In genomic region chr18:63997041-63997440, GRCh38 we compare ENCODE assay signal across 25 cellular contexts. TPM values are rescaled to one million over a fixed set of nuclear protein-coding genes. Genes with fewer than 3 reads are reported as not detected.
"Had no signal": no experiment of that assay in that cellular context is flagged by ENCODE, and none has a peak within 500 bp of the region (broad histone marks: within the 10 kb centered on the region; RNA-seq: fewer than 3 reads in every experiment).

No MANE protein-coding gene starts in this region.

- H3K4me1 Mint-ChIP-seq: activated CD4-positive, alpha-beta T cell treated with anti-CD3 and anti-CD28 coated beads, Interleukin-2, amount 10 ng/mL, durations not matched to agents 24 days and 14 days; activated naive CD8-positive, alpha-beta T cell treated with anti-CD3 and anti-CD28 coated beads, Interleukin-2, amount 50 U/mL, for 24 hours; brain; naive thymus-derived CD8-positive, alpha-beta T cell; neural progenitor cell had no signal

- H2AFZ ChIP-seq: neural progenitor cell had no signal

- FAIRE-seq: frontal cortex had no signal

- H3K27me3 Mint-ChIP-seq: activated CD4-positive, alpha-beta memory T cell treated with anti-CD3 and anti-CD28 coated beads, Interleukin-2, amount 10 ng/mL, durations not matched to agents 7 days and 5 days; activated CD4-positive, alpha-beta T cell treated with anti-CD3 and anti-CD28 coated beads, Interleukin-2, amount 10 ng/mL, durations not matched to agents 24 days and 14 days; brain; dendritic cell treated with granulocyte-macrophage colony-stimulating factor and Interleukin-4, amounts not matched to agents 40 ng/mL and 50 ng/mL, for 4 days; type B pancreatic cell had no signal

- H3K4me3 Mint-ChIP-seq: activated CD4-positive, alpha-beta memory T cell treated with anti-CD3 and anti-CD28 coated beads, Interleukin-2, amount 10 ng/mL, durations not matched to agents 7 days and 5 days; activated CD4-positive, alpha-beta T cell treated with anti-CD3 and anti-CD28 coated beads, Interleukin-2, amount 10 ng/mL, durations not matched to agents 24 days and 14 days; activated naive CD8-positive, alpha-beta T cell treated with anti-CD3 and anti-CD28 coated beads, Interleukin-2, amount 50 U/mL, for 24 hours; brain; dendritic cell treated with granulocyte-macrophage colony-stimulating factor and Interleukin-4, amounts not matched to agents 40 ng/mL and 50 ng/mL, for 4 days; naive thymus-derived CD8-positive, alpha-beta T cell; neural progenitor cell; T-helper 2 cell treated with Interferon-gamma antibody and Interleukin-4, amounts not matched to agents 5 μg/mL and 100 μg/mL, for 36 hours; type B pancreatic cell had no signal

- H3K36me3 ChIP-seq: lower lobe of right lung, neural progenitor cell, thoracic aorta had no signal

- H3K27me3 ChIP-seq: neural progenitor cell had no signal

- H3K4me2 ChIP-seq: neural progenitor cell had no signal

- H3K9me3 ChIP-seq: thoracic aorta had no signal

- H3K27ac Mint-ChIP-seq: activated CD4-positive, alpha-beta memory T cell treated with anti-CD3 and anti-CD28 coated beads, Interleukin-2, amount 10 ng/mL, durations not matched to agents 7 days and 5 days; activated CD4-positive, alpha-beta T cell treated with anti-CD3 and anti-CD28 coated beads, Interleukin-2, amount 10 ng/mL, durations not matched to agents 24 days and 14 days; activated naive CD8-positive, alpha-beta T cell treated with anti-CD3 and anti-CD28 coated beads, Interleukin-2, amount 50 U/mL, for 24 hours; brain; dendritic cell treated with granulocyte-macrophage colony-stimulating factor and Interleukin-4, amounts not matched to agents 40 ng/mL and 50 ng/mL, for 4 days; naive thymus-derived CD8-positive, alpha-beta T cell; neural progenitor cell; T-helper 2 cell treated with Interferon-gamma antibody and Interleukin-4, amounts not matched to agents 5 μg/mL and 100 μg/mL, for 36 hours; type B pancreatic cell had no signal

- H3K36me3 Mint-ChIP-seq: brain, neural progenitor cell had no signal

- H3K4me3 ChIP-seq: lower lobe of right lung, neural progenitor cell, thoracic aorta had no signal

- H3K9ac ChIP-seq: neural progenitor cell had no signal

- DNase-seq: activated CD4-positive, alpha-beta memory T cell treated with anti-CD3 and anti-CD28 coated beads, Interleukin-2, amount 10 ng/mL, durations not matched to agents 7 days and 5 days; activated CD4-positive, alpha-beta T cell treated with anti-CD3 and anti-CD28 coated beads, Interleukin-2, amount 10 ng/mL, durations not matched to agents 24 days and 14 days; activated gamma-delta T cell; activated naive CD4-positive, alpha-beta T cell treated with anti-CD3 and anti-CD28 coated beads, Interleukin-2, amount 50 U/mL, for 16 hours; activated naive CD8-positive, alpha-beta T cell treated with anti-CD3 and anti-CD28 coated beads, Interleukin-2, amount 50 U/mL, for 24 hours; activated T-cell treated with anti-CD3 and anti-CD28 coated beads for 4 hours; aorta; caudate nucleus; effector CD8-positive, alpha-beta T cell; glutamatergic neuron; hypothalamus; lower lobe of right lung; naive thymus-derived CD8-positive, alpha-beta T cell; stimulated activated CD4-positive, alpha-beta T cell treated with anti-CD3 and anti-CD28 coated beads, Interleukin-4, amount 100 ng/mL, for 1 hour; stimulated activated naive CD4-positive, alpha-beta T cell had no signal

- H3K27ac ChIP-seq: lower lobe of right lung, neural progenitor cell, thoracic aorta, VCaP had no signal

- H3K4me1 ChIP-seq: lower lobe of right lung, neural progenitor cell had no signal

RNA-seq across cellular contexts. Expression of gene HMSD, which starts 47.9 kb away (rescaled TPM):
- total RNA-seq: frontal cortex; naive thymus-derived CD8-positive, alpha-beta T cell; posterior vena cava; renal cortical epithelial cell; thoracic aorta had no signal
- polyA plus RNA-seq: naive thymus-derived CD8-positive, alpha-beta T cell had no signal
